Comparison of ENCODE assay signal across 24 cellular contexts in genomic region chr1:183101081-183101480, GRCh38.
"Had no signal": no experiment of that assay in that cellular context is flagged by ENCODE, and none has a peak within 500 bp of the region (broad histone marks: within the 10 kb centered on the region; RNA-seq: fewer than 3 reads in every experiment).

No MANE protein-coding gene starts in this region.

- H3K9me3 ChIP-seq: heart left ventricle, pancreas, prostate gland, sigmoid colon, tibial nerve had no signal

- ATAC-seq: esophagus mucosa, left lobe of liver, pancreas had no signal

- H3K27me3 ChIP-seq: heart left ventricle, pancreas, sigmoid colon, tibial nerve had no signal

- H3K27ac ChIP-seq: pancreas, prostate gland had no signal

- H3K4me1 ChIP-seq: prostate gland had no signal

- DNase-seq: activated CD4-positive, alpha-beta memory T cell treated with anti-CD3 and anti-CD28 coated beads for 36 hours; activated CD4-positive, alpha-beta T cell treated with anti-CD3 and anti-CD28 coated beads, Interleukin-2, amount 10 ng/mL, durations not matched to agents 24 days and 14 days; activated CD4-positive, CD25-positive, alpha-beta regulatory T cell treated with anti-CD3 and anti-CD28 coated beads, Interleukin-2, amount 50 U/mL, for 72 hours; activated CD8-positive, alpha-beta memory T cell treated with anti-CD3 and anti-CD28 coated beads, Interleukin-2, amount 50 U/mL, for 4 hours; activated effector memory CD4-positive, alpha-beta T cell treated with anti-CD3 and anti-CD28 coated beads, Interleukin-2, amount 50 U/mL, for 16 hours; activated naive CD4-positive, alpha-beta T cell treated with anti-CD3 and anti-CD28 coated beads for 36 hours; activated naive CD8-positive, alpha-beta T cell treated with anti-CD3 and anti-CD28 coated beads for 36 hours; activated T-cell treated with anti-CD3 and anti-CD28 coated beads, Interleukin-2, amount 50 U/mL, for 1 hour; amniotic stem cell; central memory CD4-positive, alpha-beta T cell; naive B cell; nucleus accumbens; pancreas; sigmoid colon; small intestine; stimulated activated CD4-positive, alpha-beta T cell treated with anti-CD3 and anti-CD28 coated beads, Interleukin-15, amount 100 ng/mL, for 24 hours; stimulated activated CD4-positive, alpha-beta T cell treated with anti-CD3 and anti-CD28 coated beads, Interleukin-2, amount 100 ng/mL, for 24 hours; stimulated activated naive CD4-positive, alpha-beta T cell; T-helper 2 cell had no signal

- H3K4me3 ChIP-seq: heart left ventricle, pancreas, prostate gland, sigmoid colon, tibial nerve had no signal

- H3K36me3 ChIP-seq: prostate gland had no signal
